In genomic region chr19:19514881-19515763, GRCh38 we compare ENCODE assay signal across 8 cellular contexts. TPM values are rescaled to one million over a fixed set of nuclear protein-coding genes. Genes with fewer than 3 reads are reported as not detected.
DNase-seq lines count a peak whose midpoint lies in the region; ATAC-seq and TF ChIP-seq lines count a peak whose summit lies in the region.

Gene TSSK6, minus strand, starts transcription at chr19:19515548. Its CDS starts 121 bp downstream, at chr19:19515427.

- H3K27ac ChIP-seq in body of pancreas (peak within 1 kb of the TSS; percentile 62 to 76 (median 66)), right lobe of liver (peak within 1 kb of the TSS; percentile 61 to 80 (median 75)), upper lobe of left lung (peak within 1 kb of the TSS; percentile 83 to 90 (median 88))

- H3K27me3 Mint-ChIP-seq in activated T-cell treated with anti-CD3 and anti-CD28 coated beads, Interleukin-2, amount 50 U/mL, for 4 hours (ENCODE audit: low read depth) = no peaks in the 10 kb centered on the region

- 81 to 83% methylated on average over 55 to 66 of the region's 78 CpGs for WGBS in body of pancreas, 2 donors
- 90% methylated on average over 10 of the region's 78 CpGs for WGBS in right lobe of liver (ENCODE audit: insufficient coverage, low coverage, low lambda C conversion rate, missing lambda C conversion rate)
- WGBS in upper lobe of left lung, 2 donors = 86% methylated on average over 59 to 76 of the region's 78 CpGs

- no peak for TF ChIP-seq POLR2A in body of pancreas (IDR thresholded peaks at IDR 0.05)
- TF ChIP-seq POLR2A in right lobe of liver (IDR thresholded peaks at IDR 0.05) = no peak
- TF ChIP-seq POLR2A in upper lobe of left lung (IDR thresholded peaks at IDR 0.05) = no peak

- peaks cover 7% of the 10 kb centered on the region for H3K36me3 Mint-ChIP-seq in activated T-cell treated with anti-CD3 and anti-CD28 coated beads, Interleukin-2, amount 50 U/mL, for 4 hours (ENCODE audit: insufficient read depth)

- no peaks in the 10 kb centered on the region for H3K27me3 ChIP-seq in body of pancreas
- no peaks in the 10 kb centered on the region for H3K27me3 ChIP-seq in right lobe of liver
- H3K27me3 ChIP-seq in upper lobe of left lung = no peaks in the 10 kb centered on the region

- no peak for DNase-seq in activated T-cell treated with anti-CD3 and anti-CD28 coated beads, Interleukin-2, amount 50 U/mL, for 4 hours
- DNase-seq in activated T-cell treated with anti-CD3 and anti-CD28 coated beads for 4 hours = no peak
- DNase-seq in body of pancreas = no peak
- no peak for DNase-seq in right lobe of liver
- DNase-seq in upper lobe of left lung = peak in 1 of 2 donors; percentile 86
- DNase-seq in amniotic stem cell (lab: John Stamatoyannopoulos, UW) = no peak
- no peak for DNase-seq in HT-29 (ENCODE audit: low spot score)

- TF ChIP-seq CTCF in body of pancreas (IDR thresholded peaks at IDR 0.05) (no peak), right lobe of liver (IDR thresholded peaks at IDR 0.05) (no peak), upper lobe of left lung (IDR thresholded peaks at IDR 0.05) (no peak)

- intact Hi-C loops in body of pancreas (cut with DNase I) (no loop called here), right lobe of liver (cut with DNase I) (no loop called here)

- H3K4me1 Mint-ChIP-seq in activated T-cell treated with anti-CD3 and anti-CD28 coated beads, Interleukin-2, amount 50 U/mL, for 4 hours (ENCODE audit: low read depth) = peaks cover 21% of the 10 kb centered on the region

- TF ChIP-seq EP300 in upper lobe of left lung (IDR thresholded peaks at IDR 0.05) = no peak

- H3K9me3 ChIP-seq in body of pancreas = no peaks in the 10 kb centered on the region
- H3K9me3 ChIP-seq in right lobe of liver = no peaks in the 10 kb centered on the region
- H3K9me3 ChIP-seq in upper lobe of left lung = no peaks in the 10 kb centered on the region

- H3K4me3 ChIP-seq in body of pancreas (peak within 1 kb of the TSS; percentile 64 to 73), right lobe of liver (peak within 1 kb of the TSS; percentile 77 to 92 (median 91)), upper lobe of left lung (peak within 1 kb of the TSS; percentile 66 to 86 (median 78))

- peak within 1 kb of the TSS; percentile 92 for H3K4me3 Mint-ChIP-seq in activated T-cell treated with anti-CD3 and anti-CD28 coated beads, Interleukin-2, amount 50 U/mL, for 4 hours

- no peak for ATAC-seq in activated T-cell treated with anti-CD3 and anti-CD28 coated beads, Interleukin-2, amount 50 U/mL, for 4 hours
- ATAC-seq in body of pancreas = no peak
- ATAC-seq in right lobe of liver = peak in 1 of 4 donors; percentile 11
- peak in 1 of 2 donors; percentile 27 for ATAC-seq in upper lobe of left lung (ENCODE audit: low FRiP score in 2 of 2)
- ATAC-seq in GM18502 (IDR thresholded peaks at IDR 0.05; ENCODE audit: poor library complexity, unreplicated experiment) = no peak

- H3K4me1 ChIP-seq in body of pancreas (peaks cover 23% of the 10 kb centered on the region), right lobe of liver (peaks cover 0 to 14% (median 0%) of the 10 kb centered on the region in 4 donors), upper lobe of left lung (peaks cover 12 to 43% (median 21%) of the 10 kb centered on the region in 4 donors)

- H3K36me3 ChIP-seq in body of pancreas (replicated peaks in 1 of 2; ENCODE audit: insufficient read depth in 1 of 2, low read depth in 2 of 2) = no peaks in the 10 kb centered on the region
- peaks cover 0 to 2% (median 0%) of the 10 kb centered on the region in 4 donors for H3K36me3 ChIP-seq in right lobe of liver
- peaks cover 0 to 10% (median 7%) of the 10 kb centered on the region in 4 donors for H3K36me3 ChIP-seq in upper lobe of left lung

- H3K9me3 Mint-ChIP-seq in activated T-cell treated with anti-CD3 and anti-CD28 coated beads, Interleukin-2, amount 50 U/mL, for 4 hours = no peaks in the 10 kb centered on the region

RNA-seq across cellular contexts. Expression of gene TSSK6, which starts in this region (rescaled TPM):
- 1 to 10 TPM; 3.6 to 3.8 (median 3.8) TPM for total RNA-seq in activated T-cell treated with anti-CD3 and anti-CD28 coated beads, Interleukin-2, amount 50 U/mL, for 4 hours
- total RNA-seq in body of pancreas (1 to 10 TPM; 2.1 to 2.6 TPM), right lobe of liver (1 to 10 TPM in 4 of 6 experiments, under 1 TPM in 2; 0.53 to 2.9 (median 1.1) TPM), upper lobe of left lung (1 to 10 TPM; 1.7 to 7.3 (median 3.1) TPM)
- 1.3 and 1.5 TPM in 2 replicates for total RNA-seq in HT-29 (2014; rRNA removed; shearing (Covaris generic))
